Comparison of ENCODE assay signal across 8 cellular contexts in the genomic region with DNA sequence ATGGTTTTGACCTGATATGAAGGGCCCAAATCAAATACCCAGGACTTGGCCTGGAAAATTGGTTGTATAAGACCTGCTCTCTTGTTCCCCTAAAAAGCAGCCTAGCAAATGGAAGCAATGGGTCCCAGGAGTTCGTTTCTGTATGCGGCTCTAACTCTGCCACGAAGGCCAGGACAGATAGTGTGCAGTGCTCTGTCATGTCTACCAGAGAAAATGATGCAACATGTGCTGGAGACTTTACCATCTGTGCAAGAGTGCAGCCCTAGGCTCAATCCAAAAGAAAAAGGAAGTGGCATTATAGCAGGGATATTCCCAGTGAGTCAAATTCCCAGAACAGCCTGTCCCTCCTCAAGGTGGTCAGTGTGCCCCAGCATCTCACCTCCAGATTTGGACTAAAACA.
DNase-seq lines count a peak whose midpoint lies in the region; ATAC-seq, FAIRE-seq and TF ChIP-seq lines count a peak whose summit lies in the region.

No MANE protein-coding gene starts in this region.

- H4K20me1 ChIP-seq in astrocyte (ENCODE audit: insufficient read depth, low read length) = no peaks in the 10 kb centered on the region

- no peaks in the 10 kb centered on the region for H3K27me3 Mint-ChIP-seq in CD8-positive, alpha-beta T cell (ENCODE audit: low read depth)
- peaks cover 3% of the 10 kb centered on the region for H3K27me3 Mint-ChIP-seq in astrocyte (ENCODE audit: low read depth, unreplicated experiment)

- no peak for DNase-seq in CD8-positive, alpha-beta T cell
- no peak for DNase-seq in astrocyte (ENCODE audit: low read depth)
- no peak for DNase-seq in HAP-1 (ENCODE audit: low spot score in 2 of 2)
- no peak for DNase-seq in mucosa of gallbladder (ENCODE audit: low spot score)
- no peak for DNase-seq in GM10248 (ENCODE audit: extremely low spot score)

- H3K4me2 ChIP-seq in astrocyte (ENCODE audit: low read length) = peak overlapping the region; percentile 78

- H3K4me1 ChIP-seq in CD8-positive, alpha-beta T cell (ENCODE audit: insufficient read depth, low read length) = peaks cover 22% of the 10 kb centered on the region
- H3K4me1 ChIP-seq in astrocyte (ENCODE audit: insufficient read depth, low read length) = peaks cover 26% of the 10 kb centered on the region
- no peaks in the 10 kb centered on the region for H3K4me1 ChIP-seq in HAP-1

- peak overlapping the region; percentile 88 for H3K27ac Mint-ChIP-seq in CD8-positive, alpha-beta T cell
- H3K27ac Mint-ChIP-seq in astrocyte (ENCODE audit: unreplicated experiment) = peak overlapping the region; percentile 77

- no peak overlapping the region for H2AFZ ChIP-seq in astrocyte (ENCODE audit: low read depth, low read length)

- peak; percentile 24 for ATAC-seq in CD8-positive, alpha-beta T cell
- ATAC-seq in GM21367 (IDR thresholded peaks at IDR 0.05; ENCODE audit: unreplicated experiment) (peak; percentile 15), HG03565 (IDR thresholded peaks at IDR 0.05; ENCODE audit: unreplicated experiment) (peak; percentile 13)

- peak overlapping the region; percentile 23 for H3K9ac ChIP-seq in astrocyte (ENCODE audit: low read length)

- H3K36me3 Mint-ChIP-seq in CD8-positive, alpha-beta T cell = no peaks in the 10 kb centered on the region
- H3K36me3 Mint-ChIP-seq in astrocyte (ENCODE audit: low read depth, unreplicated experiment) = no peaks in the 10 kb centered on the region

- no peak overlapping the region for H3K4me3 ChIP-seq in CD8-positive, alpha-beta T cell (ENCODE audit: low read depth, low read length)
- H3K4me3 ChIP-seq in astrocyte (ENCODE audit: insufficient read depth, low read depth, low read length) (peak overlapping the region; percentile 19), skin epidermis (no peak overlapping the region), HAP-1 (no peak overlapping the region)

- intact Hi-C loops in CD8-positive, alpha-beta T cell (cut with DNase I, micrococcal nuclease) = loop anchor here in 1 of 2 experiments (5.0 to 10.0 kb wide), 3 partner anchors 79 to 407 kb away; a partner anchor contains a TSS

- POLR2A ChIA-PET in CD8-positive, alpha-beta T cell (lab: Charles Lee) = interaction anchor here (1.0 to 1.9 kb wide), 2 partner anchors 31 to 409 kb away, joined by 3 to 8 read pairs; no protein-coding TSS in a partner anchor
- POLR2A ChIA-PET in GM10248 (lab: Yijun Ruan, JAX) = no interaction called here

- CTCF ChIA-PET in CD8-positive, alpha-beta T cell (lab: Charles Lee) = no interaction called here
- CTCF ChIA-PET in GM10248 (lab: Yijun Ruan, JAX) = interaction anchor here (1.0 to 1.5 kb wide), 6 partner anchors 9 to 413 kb away, joined by 3 to 8 read pairs (median 4); no protein-coding TSS in a partner anchor

- no peaks in the 10 kb centered on the region for H3K9me3 ChIP-seq in CD8-positive, alpha-beta T cell (ENCODE audit: low read length)
- no peaks in the 10 kb centered on the region for H3K9me3 ChIP-seq in astrocyte (ENCODE audit: insufficient read depth, low read depth, low read length)
- H3K9me3 ChIP-seq in HAP-1 = no peaks in the 10 kb centered on the region

- H3K4me1 Mint-ChIP-seq in CD8-positive, alpha-beta T cell (ENCODE audit: low read depth) = peaks cover 37% of the 10 kb centered on the region
- H3K4me1 Mint-ChIP-seq in astrocyte (ENCODE audit: low read depth, unreplicated experiment) = peaks cover 21% of the 10 kb centered on the region

- peak; percentile 32 for FAIRE-seq in astrocyte (lab: Jason Lieb, UNC)

- no peaks in the 10 kb centered on the region for H3K27me3 ChIP-seq in CD8-positive, alpha-beta T cell (ENCODE audit: insufficient read depth, low read length)
- H3K27me3 ChIP-seq in astrocyte (ENCODE audit: insufficient read depth, low read length) (no peaks in the 10 kb centered on the region), HAP-1 (ENCODE audit: low read depth) (no peaks in the 10 kb centered on the region)

- H3K36me3 ChIP-seq in CD8-positive, alpha-beta T cell (ENCODE audit: insufficient read depth, low read length) = no peaks in the 10 kb centered on the region
- H3K36me3 ChIP-seq in astrocyte (ENCODE audit: insufficient read depth, low read length) (no peaks in the 10 kb centered on the region), HAP-1 (replicated peaks) (no peaks in the 10 kb centered on the region)

- no peak for TF ChIP-seq CTCF in CD8-positive, alpha-beta T cell (IDR thresholded peaks at IDR 0.05)
- TF ChIP-seq CTCF in astrocyte (IDR thresholded peaks at IDR 0.05; ENCODE audit: insufficient read depth, low read depth, low read length) (no peak), GM10248 (IDR thresholded peaks at IDR 0.05; ENCODE audit: control extremely low read depth, extremely low read depth, low read depth, missing control alignments) (no peak)

- no peak overlapping the region for H3K27ac ChIP-seq in CD8-positive, alpha-beta T cell (ENCODE audit: low read depth, low read length)
- H3K27ac ChIP-seq in astrocyte (ENCODE audit: low read depth, low read length) (peak overlapping the region; percentile 71), skin epidermis (peak overlapping the region in 16 of 21 experiments; percentile 6 to 74 (median 49))

- peak overlapping the region; percentile 69 for H3K4me3 Mint-ChIP-seq in CD8-positive, alpha-beta T cell
- H3K4me3 Mint-ChIP-seq in astrocyte (ENCODE audit: unreplicated experiment) = no peak overlapping the region

- H3K9me3 Mint-ChIP-seq in CD8-positive, alpha-beta T cell = no peaks in the 10 kb centered on the region
- H3K9me3 Mint-ChIP-seq in astrocyte (ENCODE audit: unreplicated experiment) = no peaks in the 10 kb centered on the region

- in situ Hi-C loops in HAP-1 (cut with MboI; ENCODE audit: low sequenced_read_pairs) = no loop called here

- H3K79me2 ChIP-seq in astrocyte (ENCODE audit: insufficient read depth, low read length) = no peaks in the 10 kb centered on the region
